Comparison of ENCODE assay signal across 8 cellular contexts in the genomic region with DNA sequence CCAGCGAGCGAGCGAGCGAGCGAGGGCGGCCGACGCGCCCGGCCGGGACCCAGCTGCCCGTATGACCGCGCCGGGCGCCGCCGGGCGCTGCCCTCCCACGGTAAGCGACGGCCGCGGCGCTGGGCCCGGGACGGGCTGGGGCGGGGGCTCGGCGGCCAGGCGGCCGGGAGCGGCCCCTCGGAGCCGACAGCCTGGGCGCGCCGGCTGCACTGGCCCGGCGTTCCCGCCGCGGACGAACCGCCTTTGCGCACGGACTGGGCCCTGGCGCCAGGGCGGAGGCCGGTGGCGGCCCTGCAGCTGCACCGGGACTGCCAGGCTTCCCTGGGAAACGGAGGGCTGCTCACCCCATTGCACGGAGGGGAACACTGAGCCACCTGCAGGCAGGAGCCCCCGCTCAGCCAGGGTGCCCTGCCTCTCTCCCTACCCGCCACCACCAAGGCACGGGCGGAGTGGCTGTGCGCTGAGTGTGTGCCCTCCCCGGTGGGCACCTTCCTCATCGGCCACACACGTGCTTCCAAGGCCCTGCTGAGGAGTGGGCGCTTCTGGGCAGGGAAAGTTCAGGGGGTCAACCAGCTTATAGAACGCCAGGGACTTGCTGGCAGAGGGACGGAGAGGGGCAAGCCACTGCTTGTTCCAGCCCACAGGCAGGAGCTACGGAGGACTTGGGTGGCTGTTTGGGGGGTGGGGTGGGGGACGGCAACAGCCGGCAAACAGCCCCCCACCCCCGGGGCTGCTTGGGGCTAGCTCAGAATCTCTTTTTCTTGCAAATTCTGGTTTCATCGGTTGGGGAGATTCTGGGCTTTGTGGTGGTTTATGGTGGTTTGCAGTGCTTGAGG. TPM values are rescaled to one million over a fixed set of nuclear protein-coding genes. Genes with fewer than 3 reads are reported as not detected.
DNase-seq lines count a peak whose midpoint lies in the region; ATAC-seq and TF ChIP-seq lines count a peak whose summit lies in the region.

No MANE protein-coding gene starts in this region.

- H3K4me2 ChIP-seq in smooth muscle cell, result peak overlapping the region; percentile 92

- H3K27ac ChIP-seq in HUES48 (ENCODE audit: low read depth, low read length), result no peak overlapping the region
- H3K27ac ChIP-seq in smooth muscle cell (ENCODE audit: low read depth), result no peak overlapping the region

- no peaks in the 10 kb centered on the region for H3K27me3 Mint-ChIP-seq in Caco-2 (ENCODE audit: insufficient read depth, unreplicated experiment)

- H3K9me3 ChIP-seq in Caco-2, result no peaks in the 10 kb centered on the region
- H3K9me3 ChIP-seq in HUES48 (ENCODE audit: control insufficient read depth, insufficient read depth, low read length), result no peaks in the 10 kb centered on the region
- no peaks in the 10 kb centered on the region for H3K9me3 ChIP-seq in smooth muscle cell (replicated peaks; ENCODE audit: low read depth)

- H3K4me1 Mint-ChIP-seq in Caco-2 (ENCODE audit: low read depth, unreplicated experiment), result peaks cover 7% of the 10 kb centered on the region

- H3K79me2 ChIP-seq in smooth muscle cell (ENCODE audit: low read depth), result peaks cover 45% of the 10 kb centered on the region

- POLR2A ChIA-PET in Caco-2 (lab: Charles Lee), result no interaction called here

- no peak for TF ChIP-seq CTCF in Caco-2 (IDR thresholded peaks at IDR 0.05; ENCODE audit: insufficient read depth in 1 of 2, low read depth in 1 of 2, low read length in 1 of 2, severe bottlenecking in 1 of 2, unreplicated experiment in 1 of 2)
- TF ChIP-seq CTCF in smooth muscle cell (IDR thresholded peaks at IDR 0.05; ENCODE audit: borderline replicate concordance, insufficient read depth, poor library complexity, severe bottlenecking), result no peak

- intact Hi-C loops in Caco-2 (cut with micrococcal nuclease; ENCODE audit: unreplicated experiment), result loop anchor here (2.0 to 10.0 kb wide), 2 partner anchors 34 to 136 kb away; no protein-coding TSS in a partner anchor

- no peaks in the 10 kb centered on the region for H3F3A ChIP-seq in smooth muscle cell (ENCODE audit: low read depth)

- no peaks in the 10 kb centered on the region for H3K9me3 Mint-ChIP-seq in Caco-2 (ENCODE audit: unreplicated experiment)
- no peaks in the 10 kb centered on the region for H3K9me3 Mint-ChIP-seq in activated naive CD4-positive, alpha-beta T cell treated with anti-CD3 and anti-CD28 coated beads, Interleukin-2, amount 50 U/mL, for 72 hours

- no peaks in the 10 kb centered on the region for H3K36me3 Mint-ChIP-seq in Caco-2 (ENCODE audit: insufficient read depth, unreplicated experiment)
- peaks cover 4 to 14% of the 10 kb centered on the region in 2 donors for H3K36me3 Mint-ChIP-seq in activated naive CD4-positive, alpha-beta T cell treated with anti-CD3 and anti-CD28 coated beads, Interleukin-2, amount 50 U/mL, for 72 hours

- H2AFZ ChIP-seq in smooth muscle cell (ENCODE audit: low read depth), result no peak overlapping the region

- no peaks in the 10 kb centered on the region for H3K27me3 ChIP-seq in Caco-2 (replicated peaks; ENCODE audit: control insufficient read depth, insufficient read depth, low read length)
- peaks cover 70% of the 10 kb centered on the region for H3K27me3 ChIP-seq in HUES48 (ENCODE audit: control insufficient read depth, insufficient read depth, low read length)
- no peaks in the 10 kb centered on the region for H3K27me3 ChIP-seq in smooth muscle cell (ENCODE audit: low read depth)

- H3K27ac Mint-ChIP-seq in Caco-2 (ENCODE audit: unreplicated experiment), result no peak overlapping the region
- peak overlapping the region; percentile 83 to 94 for H3K27ac Mint-ChIP-seq in activated naive CD4-positive, alpha-beta T cell treated with anti-CD3 and anti-CD28 coated beads, Interleukin-2, amount 50 U/mL, for 72 hours

- H3K9ac ChIP-seq in HUES48 (ENCODE audit: low read depth, low read length) (no peak overlapping the region; the same call in 1 of the 2 replicates), smooth muscle cell (ENCODE audit: low read depth) (peak overlapping the region; percentile 76)

- peaks cover 4% of the 10 kb centered on the region for H3K4me1 ChIP-seq in Caco-2
- H3K4me1 ChIP-seq in HUES48 (ENCODE audit: control insufficient read depth, insufficient read depth, low read length), result peaks cover 13% of the 10 kb centered on the region
- H3K4me1 ChIP-seq in smooth muscle cell (ENCODE audit: low read depth), result peaks cover 5% of the 10 kb centered on the region

- H3K4me3 ChIP-seq in Caco-2 (ENCODE audit: low read depth, low read length) (peak overlapping the region; percentile 42), HUES48 (ENCODE audit: low read depth, low read length) (peak overlapping the region; percentile 72), iPS-11a (ENCODE audit: low read depth, low read length) (peak overlapping the region; percentile 53), smooth muscle cell (peak overlapping the region; percentile 76)

- peaks cover 45% of the 10 kb centered on the region for H4K20me1 ChIP-seq in smooth muscle cell (ENCODE audit: low read depth)

- peak; percentile 12 to 36 for ATAC-seq in activated naive CD4-positive, alpha-beta T cell treated with anti-CD3 and anti-CD28 coated beads, Interleukin-2, amount 50 U/mL, for 72 hours

- CTCF ChIA-PET in Caco-2 (lab: Charles Lee), result no interaction called here

- H3K4me3 Mint-ChIP-seq in Caco-2 (ENCODE audit: unreplicated experiment), result peak overlapping the region; percentile 90

- no TSS peak for BruUV-seq in Caco-2 (replicated peaks; lab: Mats Ljungman, UMichigan)

- no peaks in the 10 kb centered on the region for H3K36me3 ChIP-seq in Caco-2 (ENCODE audit: control insufficient read depth, insufficient read depth, low read length)
- H3K36me3 ChIP-seq in HUES48 (ENCODE audit: control insufficient read depth, insufficient read depth, low read length), result no peaks in the 10 kb centered on the region
- no peaks in the 10 kb centered on the region for H3K36me3 ChIP-seq in smooth muscle cell (ENCODE audit: low read depth)

- WGBS in smooth muscle cell (ENCODE audit: low lambda C conversion rate), result 6% methylated on average over 31 of the region's 70 CpGs

- DNase-seq in Caco-2, result no peak
- DNase-seq in activated naive CD4-positive, alpha-beta T cell treated with anti-CD3 and anti-CD28 coated beads, Interleukin-2, amount 50 U/mL, for 72 hours (ENCODE audit: low spot score in 2 of 2), result peak; percentile 28 to 58
- no peak for DNase-seq in smooth muscle cell (lab: John Stamatoyannopoulos, UW; ENCODE audit: unreplicated experiment)
- no peak for DNase-seq in kidney glomerular epithelial cell (lab: John Stamatoyannopoulos, UW)
- DNase-seq in H4 (ENCODE audit: low spot score), result no peak
- no peak for DNase-seq in OCI-M2 (lab: John Stamatoyannopoulos, UW; ENCODE audit: unreplicated experiment)

RNA-seq across cellular contexts. Expression of a gene that starts 0.5 kb away (rescaled TPM):
- total RNA-seq in Caco-2 (2022), result 3.7 and 3.9 TPM in 2 replicates
- 10 to 100 TPM; 13.7 to 19.9 TPM for total RNA-seq in activated naive CD4-positive, alpha-beta T cell treated with anti-CD3 and anti-CD28 coated beads, Interleukin-2, amount 50 U/mL, for 72 hours
- 30.9 and 43.4 TPM in 2 replicates for total RNA-seq in smooth muscle cell
- polyA plus RNA-seq in smooth muscle cell, result 17.1 and 22.4 TPM in 2 replicates
- total RNA-seq in H4 (2014; rRNA removed; shearing (Covaris generic)), result 15.8 and 18.9 TPM in 2 replicates

Comparison
In these comparisons a context has a peak if more than half of its experiments do, and no peak if none do; other contexts are left out.
1. DNase-seq: peak in activated naive CD4-positive, alpha-beta T cell treated with anti-CD3 and anti-CD28 coated beads, Interleukin-2, amount 50 U/mL, for 72 hours (2 of 2); none in Caco-2 (0 of 2), smooth muscle cell (single experiment), kidney glomerular epithelial cell (single experiment), H4 (single experiment) and OCI-M2 (single experiment).
2. Peak in every context shown above with its lines, with median percentiles within 50 percentile points of each other: H3K4me3 ChIP-seq.